ENCODE assay signal across 24 cellular contexts in genomic region chr16:77206533-77206932, GRCh38.
"Had no signal": no experiment of that assay in that cellular context is flagged by ENCODE, and none has a peak within 500 bp of the region (broad histone marks: within the 10 kb centered on the region; RNA-seq: fewer than 3 reads in every experiment).

No MANE protein-coding gene starts in this region.

- H3K36me3 ChIP-seq: prostate gland, sigmoid colon, thoracic aorta, upper lobe of left lung had no signal

- DNase-seq: dermis blood vessel endothelial cell; effector memory CD4-positive, alpha-beta T cell; foreskin fibroblast; heart right ventricle; hippocampal formation; left cardiac atrium; left lung; mesenchymal stem cell; mucosa of descending colon; naive B cell; right cardiac atrium; sigmoid colon; stimulated activated CD4-positive, alpha-beta T cell treated with anti-CD3 and anti-CD28 coated beads, Interleukin-2, amount 100 ng/mL, for 24 hours; stimulated activated CD4-positive, alpha-beta T cell treated with anti-CD3 and anti-CD28 coated beads, Interleukin-4, amount 100 ng/mL, for 4 hours; stimulated activated naive B cell treated with anti-CD40 and anti-IgM and Interleukin-4, amounts not matched to agents 10 μg/mL and 1 μg/mL and 100 μg/mL, for 72 hours; upper lobe of left lung had no signal

- H3K9me3 Mint-ChIP-seq: naive B cell; nephron progenitor cell; stimulated activated naive B cell treated with anti-CD40 and anti-IgM and Interleukin-4, amounts not matched to agents 10 μg/mL and 1 μg/mL and 100 μg/mL, for 72 hours; stimulated activated naive CD8-positive, alpha-beta T cell treated with anti-CD3 and anti-CD28 coated beads, Interleukin-15, Interleukin-2, amounts not matched to agents 100 ng/mL and 50 ng/mL, for 24 hours had no signal

- H3K4me3 ChIP-seq: coronary artery, gastroesophageal sphincter, heart right ventricle, left lung, mucosa of descending colon, prostate gland, sigmoid colon, thoracic aorta, tibial nerve, upper lobe of left lung had no signal

- H3K27ac ChIP-seq: coronary artery, gastroesophageal sphincter, heart right ventricle, left lung, prostate gland, sigmoid colon, thoracic aorta, tibial nerve, upper lobe of left lung had no signal

- ATAC-seq: gastroesophageal sphincter; left cardiac atrium; left lung; mucosa of descending colon; right cardiac atrium; stimulated activated naive B cell treated with anti-CD40 and anti-IgM and Interleukin-4, amounts not matched to agents 10 μg/mL and 1 μg/mL and 100 μg/mL, for 72 hours had no signal

- H3K27ac Mint-ChIP-seq: mesothelial cell of epicardium; naive B cell; nephron progenitor cell; stimulated activated naive B cell treated with anti-CD40 and anti-IgM and Interleukin-4, amounts not matched to agents 10 μg/mL and 1 μg/mL and 100 μg/mL, for 72 hours; stimulated activated naive CD8-positive, alpha-beta T cell treated with anti-CD3 and anti-CD28 coated beads, Interleukin-15, Interleukin-2, amounts not matched to agents 100 ng/mL and 50 ng/mL, for 24 hours had no signal

- H3K27me3 Mint-ChIP-seq: naive B cell; stimulated activated naive B cell treated with anti-CD40 and anti-IgM and Interleukin-4, amounts not matched to agents 10 μg/mL and 1 μg/mL and 100 μg/mL, for 72 hours; stimulated activated naive CD8-positive, alpha-beta T cell treated with anti-CD3 and anti-CD28 coated beads, Interleukin-15, Interleukin-2, amounts not matched to agents 100 ng/mL and 50 ng/mL, for 24 hours had no signal

- H3K4me1 ChIP-seq: gastroesophageal sphincter, left lung, prostate gland, tibial nerve had no signal

- H3K9me3 ChIP-seq: gastroesophageal sphincter, heart right ventricle, left lung, mucosa of descending colon, prostate gland, sigmoid colon, thoracic aorta, tibial nerve, upper lobe of left lung had no signal

- H3K4me3 Mint-ChIP-seq: mesothelial cell of epicardium; naive B cell; nephron progenitor cell; stimulated activated naive B cell treated with anti-CD40 and anti-IgM and Interleukin-4, amounts not matched to agents 10 μg/mL and 1 μg/mL and 100 μg/mL, for 72 hours; stimulated activated naive CD8-positive, alpha-beta T cell treated with anti-CD3 and anti-CD28 coated beads, Interleukin-15, Interleukin-2, amounts not matched to agents 100 ng/mL and 50 ng/mL, for 24 hours had no signal

- H3K27me3 ChIP-seq: tibial nerve, upper lobe of left lung had no signal

- H3K36me3 Mint-ChIP-seq: naive B cell had no signal
